20 cellular contexts compared by ENCODE assay signal in the genomic region with DNA sequence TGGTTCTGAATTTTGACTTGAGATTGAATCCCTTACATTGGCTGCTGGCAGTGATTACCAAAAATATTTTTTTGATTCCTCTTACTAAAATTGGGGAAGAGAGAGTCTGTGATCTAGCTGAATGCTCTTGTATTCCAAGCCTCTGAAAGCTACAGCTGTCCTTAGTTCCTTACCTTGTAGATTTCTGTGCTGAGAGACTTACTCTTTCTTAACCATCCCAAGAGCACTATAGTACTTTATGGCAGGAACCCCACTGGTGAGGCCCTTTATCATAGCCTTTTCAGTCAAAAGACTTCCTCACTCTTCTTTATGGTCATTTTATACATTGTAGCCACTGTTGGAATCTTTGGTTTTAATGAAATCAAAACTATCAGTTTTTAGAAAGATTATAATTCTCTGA. TPM values are rescaled to one million over a fixed set of nuclear protein-coding genes. Genes with fewer than 3 reads are reported as not detected.
"Had no signal": no experiment of that assay in that cellular context is flagged by ENCODE, and none has a peak within 500 bp of the region (broad histone marks: within the 10 kb centered on the region; RNA-seq: fewer than 3 reads in every experiment).

No MANE protein-coding gene starts in this region.

- H3K9ac ChIP-seq: parathyroid adenoma had no signal

- DNase-seq: cortex of kidney; dorsolateral prefrontal cortex; effector CD8-positive, alpha-beta T cell; kidney; left cardiac atrium; left ventricle myocardium inferior; mesendoderm; naive B cell; occipital lobe; psoas muscle; retina; stimulated activated CD4-positive, alpha-beta T cell treated with anti-CD3 and anti-CD28 coated beads, Interleukin-12 subunit alpha, Interleukin-12 subunit beta, amount 100 ng/mL, for 4 hours; stimulated activated naive CD4-positive, alpha-beta T cell treated with Interleukin-2 at 50 U/mL for 16 hours had no signal

- H3K27me3 ChIP-seq: dorsolateral prefrontal cortex had no signal

- H2AFZ ChIP-seq: parathyroid adenoma had no signal

- H3K4me3 ChIP-seq: dorsolateral prefrontal cortex, left ventricle myocardium inferior, lung, psoas muscle, skin epidermis had no signal

- H3K9me3 ChIP-seq: left ventricle myocardium inferior, psoas muscle had no signal

- H3K27ac ChIP-seq: dorsolateral prefrontal cortex, left ventricle myocardium inferior, parathyroid adenoma, psoas muscle, skin epidermis had no signal

- ATAC-seq: esophagus mucosa, left cardiac atrium, psoas muscle, sciatic nerve had no signal

RNA-seq across cellular contexts. Expression of a gene that starts 19.1 kb away (rescaled TPM):
- total RNA-seq: esophagus mucosa, fibroblast of villous mesenchyme, left ventricle myocardium inferior, occipital lobe, urinary bladder had no signal
